In the genomic region with DNA sequence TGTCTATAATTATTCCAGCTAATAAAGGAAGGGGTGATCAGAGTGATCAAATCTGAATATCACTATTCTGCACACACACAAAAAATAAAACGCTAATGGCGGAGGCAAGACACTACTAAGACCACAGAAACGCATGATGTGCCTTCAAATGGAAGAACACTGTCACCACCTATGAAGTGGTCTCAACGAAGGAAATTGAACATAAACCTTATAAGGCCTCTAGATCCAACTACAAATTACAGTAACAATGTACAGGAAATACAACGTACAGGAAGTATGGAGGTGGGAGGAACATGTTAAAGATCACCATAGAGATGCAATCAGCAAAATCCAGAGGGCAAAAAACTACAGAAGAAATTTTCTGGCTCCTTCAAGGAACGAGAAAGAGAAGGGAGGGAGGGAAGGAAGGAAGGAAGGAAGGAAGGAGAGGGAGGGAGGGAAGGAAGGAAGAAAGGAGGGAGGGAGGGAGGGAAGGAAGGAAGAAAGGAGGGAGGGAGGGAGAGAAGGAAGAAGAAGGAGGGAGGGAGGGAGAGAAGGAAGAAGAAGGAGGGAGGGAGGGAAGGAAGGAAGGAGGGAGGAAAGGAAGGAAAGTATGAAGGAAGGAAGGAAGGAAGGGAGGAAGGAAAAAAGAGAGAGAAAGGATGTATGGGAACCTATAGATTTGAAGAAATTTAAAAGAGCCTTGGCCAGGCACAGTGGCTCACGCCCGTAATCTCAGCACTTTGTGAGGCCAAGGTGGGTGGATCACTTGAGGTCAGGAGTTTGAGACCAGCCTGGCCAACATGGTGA, we compare ENCODE assay signal across 12 cellular contexts. TPM values are rescaled to one million over a fixed set of nuclear protein-coding genes. Genes with fewer than 3 reads are reported as not detected.
A peak's percentile ranks its signal among the peaks of the same experiment; 100 is the strongest.
DNase-seq lines count a peak whose midpoint lies in the region; ATAC-seq, FAIRE-seq and TF ChIP-seq lines count a peak whose summit lies in the region.
"Had no signal": no experiment of that assay in that cellular context is flagged by ENCODE, and none has a peak within 500 bp of the region (broad histone marks: within the 10 kb centered on the region; RNA-seq: fewer than 3 reads in every experiment).

No MANE protein-coding gene starts in this region.

- no peak overlapping the region for H3K4me3 ChIP-seq in HepG2 (replicated peaks in 1 of 3; ENCODE audit: insufficient read depth in 1 of 3, low read depth in 2 of 3, low read length in 3 of 3)
- H3K4me3 ChIP-seq: cardiac muscle cell, ovary, right lobe of liver had no signal

- H3K4me1 Mint-ChIP-seq in activated naive CD4-positive, alpha-beta T cell treated with anti-CD3 and anti-CD28 coated beads, Interleukin-2, amount 50 U/mL, for 24 hours, result peaks cover 38% of the 10 kb centered on the region
- peaks cover 35% of the 10 kb centered on the region for H3K4me1 Mint-ChIP-seq in activated T-helper 2 cell treated with anti-CD3 and anti-CD28 coated beads, Interferon-gamma antibody, Interleukin-2, Interleukin-4, amounts not matched to agents 10 μg/mL and 5 μg/mL and 100 μg/mL, durations not matched to agents 14 hours and 24 hours and 36 hours (ENCODE audit: low read depth)
- peaks cover 22 to 47% (median 44%) of the 10 kb centered on the region in 4 donors for H3K4me1 Mint-ChIP-seq in naive thymus-derived CD8-positive, alpha-beta T cell

- POLR2A ChIA-PET in naive thymus-derived CD8-positive, alpha-beta T cell (lab: Charles Lee), result interaction anchor here (0.8 to 2.8 kb wide), 8 partner anchors 10 to 68 kb away, joined by 3 to 53 read pairs (median 4); a partner anchor contains a TSS
- POLR2A ChIA-PET in HepG2 (lab: Yijun Ruan, JAX), result no interaction called here

- H2AFZ ChIP-seq in HepG2 (ENCODE audit: low read length), result no peak overlapping the region

- H3K4me1 ChIP-seq in HepG2 (ENCODE audit: insufficient read depth, low read length), result peaks cover 15% of the 10 kb centered on the region

- peaks cover 9 to 72% of the 10 kb centered on the region in 2 experiments; a peak in 3 of 5 replicates for H3K27me3 ChIP-seq in HepG2 (ENCODE audit: control insufficient read depth in 1 of 2, insufficient read depth in 2 of 2, low read length in 2 of 2)
- H3K27me3 ChIP-seq: cardiac muscle cell, ovary, right lobe of liver had no signal

- intact Hi-C loops in activated T-helper 2 cell treated with anti-CD3 and anti-CD28 coated beads, Interferon-gamma antibody, Interleukin-2, Interleukin-4, amounts not matched to agents 10 μg/mL and 5 μg/mL and 100 μg/mL, durations not matched to agents 14 hours and 24 hours and 36 hours (cut with micrococcal nuclease), result no loop called here
- intact Hi-C loops in HepG2 (cut with micrococcal nuclease; ENCODE audit: unreplicated experiment), result no loop called here

- no peak for FAIRE-seq in HepG2 (lab: Jason Lieb, UNC)

- no peaks in the 10 kb centered on the region for H4K20me1 ChIP-seq in HepG2 (ENCODE audit: insufficient read depth, low read length)

- H3K4me3 Mint-ChIP-seq in activated naive CD4-positive, alpha-beta T cell treated with anti-CD3 and anti-CD28 coated beads, Interleukin-2, amount 50 U/mL, for 24 hours, result peak overlapping the region; percentile 80
- peak overlapping the region; percentile 28 for H3K4me3 Mint-ChIP-seq in activated T-helper 2 cell treated with anti-CD3 and anti-CD28 coated beads, Interferon-gamma antibody, Interleukin-2, Interleukin-4, amounts not matched to agents 10 μg/mL and 5 μg/mL and 100 μg/mL, durations not matched to agents 14 hours and 24 hours and 36 hours (ENCODE audit: low read depth)
- peak overlapping the region in 9 of 10 donors; percentile 29 to 94 (median 55) for H3K4me3 Mint-ChIP-seq in naive thymus-derived CD8-positive, alpha-beta T cell

- H3K27ac ChIP-seq in HepG2 (ENCODE audit: extremely low read length, insufficient read depth, low read length), result no peak overlapping the region
- H3K27ac ChIP-seq: right lobe of liver had no signal

- ATAC-seq in naive thymus-derived CD8-positive, alpha-beta T cell, result peak in 1 of 2 donors; percentile 50
- ATAC-seq in HepG2 (no peak), GM19035 (IDR thresholded peaks at IDR 0.05; ENCODE audit: unreplicated experiment) (no peak)

- no peak for TF ChIP-seq POLR2A in HepG2 (IDR thresholded peaks at IDR 0.05; ENCODE audit: insufficient read depth in 1 of 2, low read depth in 2 of 2, low read length in 2 of 2)

- CTCF ChIA-PET in HepG2 (lab: Yijun Ruan, JAX; ENCODE audit: low intra/inter-chr PET ratio, low total read pairs), result interaction anchor here (1.6 to 2.5 kb wide), 3 partner anchors 22 to 69 kb away, joined by 6 to 32 read pairs (median 7); no protein-coding TSS in a partner anchor

- H3K9me3 Mint-ChIP-seq in activated naive CD4-positive, alpha-beta T cell treated with anti-CD3 and anti-CD28 coated beads, Interleukin-2, amount 50 U/mL, for 24 hours, result no peaks in the 10 kb centered on the region
- no peaks in the 10 kb centered on the region for H3K9me3 Mint-ChIP-seq in activated T-helper 2 cell treated with anti-CD3 and anti-CD28 coated beads, Interferon-gamma antibody, Interleukin-2, Interleukin-4, amounts not matched to agents 10 μg/mL and 5 μg/mL and 100 μg/mL, durations not matched to agents 14 hours and 24 hours and 36 hours
- no peaks in the 10 kb centered on the region for H3K9me3 Mint-ChIP-seq in naive thymus-derived CD8-positive, alpha-beta T cell

- peak overlapping the region; percentile 66 for H3K27ac Mint-ChIP-seq in activated naive CD4-positive, alpha-beta T cell treated with anti-CD3 and anti-CD28 coated beads, Interleukin-2, amount 50 U/mL, for 24 hours
- H3K27ac Mint-ChIP-seq in activated T-helper 2 cell treated with anti-CD3 and anti-CD28 coated beads, Interferon-gamma antibody, Interleukin-2, Interleukin-4, amounts not matched to agents 10 μg/mL and 5 μg/mL and 100 μg/mL, durations not matched to agents 14 hours and 24 hours and 36 hours, result peak overlapping the region; percentile 99
- peak overlapping the region; percentile 86 to 98 (median 97) for H3K27ac Mint-ChIP-seq in naive thymus-derived CD8-positive, alpha-beta T cell

- TF ChIP-seq EP300 in HepG2 (IDR thresholded peaks at IDR 0.05; ENCODE audit: low read depth in 2 of 2, low read length in 2 of 2) (no peak), HepG2 (CRISPR knock-in tag; IDR thresholded peaks at IDR 0.05; ENCODE audit: borderline replicate concordance) (no peak)

- BruUV-seq in HepG2 (replicated peaks; lab: Mats Ljungman, UMichigan), result no TSS peak

- H3K9me3 ChIP-seq in HepG2 (ENCODE audit: low read length), result no peaks in the 10 kb centered on the region
- H3K9me3 ChIP-seq: ovary, right lobe of liver had no signal

- no peaks in the 10 kb centered on the region for H3K36me3 Mint-ChIP-seq in activated naive CD4-positive, alpha-beta T cell treated with anti-CD3 and anti-CD28 coated beads, Interleukin-2, amount 50 U/mL, for 24 hours
- H3K36me3 Mint-ChIP-seq in activated T-helper 2 cell treated with anti-CD3 and anti-CD28 coated beads, Interferon-gamma antibody, Interleukin-2, Interleukin-4, amounts not matched to agents 10 μg/mL and 5 μg/mL and 100 μg/mL, durations not matched to agents 14 hours and 24 hours and 36 hours (ENCODE audit: low read depth), result peaks cover 3% of the 10 kb centered on the region
- H3K36me3 Mint-ChIP-seq in naive thymus-derived CD8-positive, alpha-beta T cell, result no peaks in the 10 kb centered on the region

- in situ Hi-C loops in HepG2 (cut with HindIII; ENCODE audit: extremely low pct_ligation_motif_present, low pct_unique_long_range_greater_than_20kb), result loop anchor here (5.0 kb wide), 1 partner anchor 45 kb away; no protein-coding TSS in a partner anchor

- DNase-seq in activated naive CD4-positive, alpha-beta T cell treated with anti-CD3 and anti-CD28 coated beads, Interleukin-2, amount 50 U/mL, for 16 hours, result no peak
- DNase-seq in activated T-helper 2 cell treated with anti-CD3 and anti-CD28 coated beads, Interferon-gamma antibody, Interleukin-2, Interleukin-4, amounts not matched to agents 10 μg/mL and 5 μg/mL and 100 μg/mL, durations not matched to agents 14 hours and 24 hours and 36 hours (ENCODE audit: low spot score), result no peak
- DNase-seq in naive thymus-derived CD8-positive, alpha-beta T cell, result peak in 3 of 10 donors; percentile 37 to 66 (median 60)
- no peak for DNase-seq in activated CD4-positive, CD25-positive, alpha-beta regulatory T cell treated with anti-CD3 and anti-CD28 coated beads, Interleukin-2, amount 50 U/mL, for 72 hours
- no peak for DNase-seq in HepG2 (ENCODE audit: low spot score)
- DNase-seq: NCI-H187 treated with DMSO at 0.1 percent for 48 hours, RPMI8226 had no signal

- no peak for TF ChIP-seq CTCF in HepG2 (CRISPR knock-in tag; IDR thresholded peaks at IDR 0.05)

- no peaks in the 10 kb centered on the region for H3K79me2 ChIP-seq in HepG2 (ENCODE audit: insufficient read depth, low read length)

- no peak overlapping the region for H3K9ac ChIP-seq in HepG2 (ENCODE audit: insufficient read depth, low read depth, low read length)

- H3K36me3 ChIP-seq in HepG2 (replicated peaks in 1 of 2; ENCODE audit: control insufficient read depth in 1 of 2, insufficient read depth in 2 of 2, low read length in 2 of 2), result no peaks in the 10 kb centered on the region
- H3K36me3 ChIP-seq: cardiac muscle cell, ovary, right lobe of liver had no signal

- 17% methylated on average over 8 of the region's 8 CpGs for WGBS in HepG2 (ENCODE audit: low lambda C conversion rate)

- H3K4me2 ChIP-seq in HepG2 (ENCODE audit: low read depth, low read length), result no peak overlapping the region

- no peak for TF ChIP-seq RAD21 in HepG2 (CRISPR knock-in tag; IDR thresholded peaks at IDR 0.05)

- no peaks in the 10 kb centered on the region for H3K27me3 Mint-ChIP-seq in activated naive CD4-positive, alpha-beta T cell treated with anti-CD3 and anti-CD28 coated beads, Interleukin-2, amount 50 U/mL, for 24 hours
- no peaks in the 10 kb centered on the region for H3K27me3 Mint-ChIP-seq in activated T-helper 2 cell treated with anti-CD3 and anti-CD28 coated beads, Interferon-gamma antibody, Interleukin-2, Interleukin-4, amounts not matched to agents 10 μg/mL and 5 μg/mL and 100 μg/mL, durations not matched to agents 14 hours and 24 hours and 36 hours (ENCODE audit: low read depth)
- no peaks in the 10 kb centered on the region for H3K27me3 Mint-ChIP-seq in naive thymus-derived CD8-positive, alpha-beta T cell

RNA-seq across cellular contexts. Expression of a gene that starts 3.1 kb away (rescaled TPM):
- total RNA-seq in activated T-helper 2 cell treated with anti-CD3 and anti-CD28 coated beads, Interferon-gamma antibody, Interleukin-2, Interleukin-4, amounts not matched to agents 10 μg/mL and 5 μg/mL and 100 μg/mL, durations not matched to agents 14 hours and 24 hours and 36 hours, result 0.41 and 0.48 TPM in 2 replicates
- not detected for total RNA-seq in naive thymus-derived CD8-positive, alpha-beta T cell
- under 1 TPM in 1 of 3 donors, not detected in 2; 0.71 TPM for polyA plus RNA-seq in naive thymus-derived CD8-positive, alpha-beta T cell
- total RNA-seq in HepG2 (2016; rRNA removed; fragmentation: Illumina TruSeq; extraction: Trizol), result not detected in 2 replicates
- total RNA-seq in HepG2 (2016; cell fraction: cytosol; rRNA removed; fragmentation: Illumina TruSeq; extraction: Trizol; ENCODE audit: low read depth), result not detected in 2 replicates
- not detected in 2 replicates for total RNA-seq in HepG2 (2016; cell fraction: insoluble cytoplasmic fraction; rRNA removed; fragmentation: Illumina TruSeq; extraction: Trizol)
- not detected in 2 replicates for total RNA-seq in HepG2 (2016; cell fraction: membrane; rRNA removed; fragmentation: Illumina TruSeq; extraction: Trizol)
- not detected in 2 replicates for total RNA-seq in HepG2 (2016; cell fraction: nucleus; rRNA removed; fragmentation: Illumina TruSeq; extraction: Trizol)
- not detected in 2 replicates for polyA plus RNA-seq in HepG2 (2011; rRNA removed)
- polyA plus RNA-seq in HepG2 (2011; cell fraction: cytosol; rRNA removed), result not detected in 2 replicates
- 0.42 TPM in 1 of 2 replicates, not detected in the other for polyA plus RNA-seq in HepG2 (2011; cell fraction: nucleus; rRNA removed)
- not detected in 2 replicates for polyA plus RNA-seq in HepG2 (2012)
- polyA plus RNA-seq in HepG2 (2016; cell fraction: cytosol; fragmentation: Illumina TruSeq; extraction: Trizol; ENCODE audit: low read depth), result not detected in 2 replicates
- not detected in 2 replicates for polyA plus RNA-seq in HepG2 (2016; cell fraction: insoluble cytoplasmic fraction; fragmentation: Illumina TruSeq; extraction: Trizol; ENCODE audit: low read depth)
- polyA plus RNA-seq in HepG2 (2016; cell fraction: membrane; fragmentation: Illumina TruSeq; extraction: Trizol; ENCODE audit: low read depth), result not detected in 2 replicates
- not detected in 2 replicates for polyA plus RNA-seq in HepG2 (2016; cell fraction: nucleus; fragmentation: Illumina TruSeq; extraction: Trizol; ENCODE audit: insufficient read depth, low read depth)
- polyA minus RNA-seq in HepG2 (2011; rRNA and poly(A)+ RNA removed; ENCODE audit: low replicate concordance), result 0.19 TPM in 1 of 2 replicates, not detected in the other
- polyA minus RNA-seq in HepG2 (2011; cell fraction: cytosol; rRNA and poly(A)+ RNA removed), result not detected in 2 replicates
- polyA minus RNA-seq in HepG2 (2011; cell fraction: nucleus; rRNA and poly(A)+ RNA removed), result not detected in 2 replicates

RNA-seq across cellular contexts. Expression of a gene that starts 12.2 kb away (rescaled TPM):
- 126 and 130 TPM in 2 replicates for total RNA-seq in activated T-helper 2 cell treated with anti-CD3 and anti-CD28 coated beads, Interferon-gamma antibody, Interleukin-2, Interleukin-4, amounts not matched to agents 10 μg/mL and 5 μg/mL and 100 μg/mL, durations not matched to agents 14 hours and 24 hours and 36 hours
- 10 to 100 TPM; 82.8 to 83.6 TPM for total RNA-seq in naive thymus-derived CD8-positive, alpha-beta T cell
- polyA plus RNA-seq in naive thymus-derived CD8-positive, alpha-beta T cell, result under 1 TPM; 0.29 to 0.84 (median 0.67) TPM
- total RNA-seq in HepG2 (2016; rRNA removed; fragmentation: Illumina TruSeq; extraction: Trizol), result 11.0 and 15.8 TPM in 2 replicates
- total RNA-seq in HepG2 (2016; cell fraction: cytosol; rRNA removed; fragmentation: Illumina TruSeq; extraction: Trizol; ENCODE audit: low read depth), result 1.3 and 1.6 TPM in 2 replicates
- total RNA-seq in HepG2 (2016; cell fraction: insoluble cytoplasmic fraction; rRNA removed; fragmentation: Illumina TruSeq; extraction: Trizol), result 8.3 and 16.2 TPM in 2 replicates
- total RNA-seq in HepG2 (2016; cell fraction: membrane; rRNA removed; fragmentation: Illumina TruSeq; extraction: Trizol), result 7.0 and 7.3 TPM in 2 replicates
- total RNA-seq in HepG2 (2016; cell fraction: nucleus; rRNA removed; fragmentation: Illumina TruSeq; extraction: Trizol), result 10.9 and 13.5 TPM in 2 replicates
- 8.7 and 9.4 TPM in 2 replicates for polyA plus RNA-seq in HepG2 (2011; rRNA removed)
- polyA plus RNA-seq in HepG2 (2011; cell fraction: cytosol; rRNA removed), result 7.4 and 9.0 TPM in 2 replicates
- polyA plus RNA-seq in HepG2 (2011; cell fraction: nucleus; rRNA removed), result 13.1 and 16.4 TPM in 2 replicates
- polyA plus RNA-seq in HepG2 (2012), result 9.8 and 11.6 TPM in 2 replicates
- polyA plus RNA-seq in HepG2 (2016; cell fraction: cytosol; fragmentation: Illumina TruSeq; extraction: Trizol; ENCODE audit: low read depth), result 1.2 and 1.4 TPM in 2 replicates
- 14.2 and 17.2 TPM in 2 replicates for polyA plus RNA-seq in HepG2 (2016; cell fraction: insoluble cytoplasmic fraction; fragmentation: Illumina TruSeq; extraction: Trizol; ENCODE audit: low read depth)
- 7.2 TPM in 2 replicates for polyA plus RNA-seq in HepG2 (2016; cell fraction: membrane; fragmentation: Illumina TruSeq; extraction: Trizol; ENCODE audit: low read depth)
- 35.0 and 35.2 TPM in 2 replicates for polyA plus RNA-seq in HepG2 (2016; cell fraction: nucleus; fragmentation: Illumina TruSeq; extraction: Trizol; ENCODE audit: insufficient read depth, low read depth)
- polyA minus RNA-seq in HepG2 (2011; rRNA and poly(A)+ RNA removed; ENCODE audit: low replicate concordance), result 15.4 and 32.3 TPM in 2 replicates
- 7.3 and 11.8 TPM in 2 replicates for polyA minus RNA-seq in HepG2 (2011; cell fraction: cytosol; rRNA and poly(A)+ RNA removed)
- polyA minus RNA-seq in HepG2 (2011; cell fraction: nucleus; rRNA and poly(A)+ RNA removed), result 7.8 and 9.3 TPM in 2 replicates

RNA-seq across cellular contexts. Expression of a gene that starts 32.7 kb away (rescaled TPM):
- 2.0 and 2.4 TPM in 2 replicates for total RNA-seq in activated T-helper 2 cell treated with anti-CD3 and anti-CD28 coated beads, Interferon-gamma antibody, Interleukin-2, Interleukin-4, amounts not matched to agents 10 μg/mL and 5 μg/mL and 100 μg/mL, durations not matched to agents 14 hours and 24 hours and 36 hours
- under 1 TPM in 1 of 2 experiments, not detected in 1; 0.30 TPM for total RNA-seq in naive thymus-derived CD8-positive, alpha-beta T cell
- not detected for polyA plus RNA-seq in naive thymus-derived CD8-positive, alpha-beta T cell
- 0.07 TPM in 1 of 2 replicates, not detected in the other for total RNA-seq in HepG2 (2016; rRNA removed; fragmentation: Illumina TruSeq; extraction: Trizol)
- total RNA-seq in HepG2 (2016; cell fraction: cytosol; rRNA removed; fragmentation: Illumina TruSeq; extraction: Trizol; ENCODE audit: low read depth), result 0.18 and 0.20 TPM in 2 replicates
- total RNA-seq in HepG2 (2016; cell fraction: insoluble cytoplasmic fraction; rRNA removed; fragmentation: Illumina TruSeq; extraction: Trizol), result 0.04 TPM in 1 of 2 replicates, not detected in the other
- 0.09 and 0.14 TPM in 2 replicates for total RNA-seq in HepG2 (2016; cell fraction: membrane; rRNA removed; fragmentation: Illumina TruSeq; extraction: Trizol)
- 0.09 TPM in 2 replicates for total RNA-seq in HepG2 (2016; cell fraction: nucleus; rRNA removed; fragmentation: Illumina TruSeq; extraction: Trizol)
- polyA plus RNA-seq in HepG2 (2011; rRNA removed), result 0.22 TPM in 1 of 2 replicates, not detected in the other
- polyA plus RNA-seq in HepG2 (2011; cell fraction: cytosol; rRNA removed), result 0.01 and 0.04 TPM in 2 replicates
- 0.24 and 0.29 TPM in 2 replicates for polyA plus RNA-seq in HepG2 (2011; cell fraction: nucleus; rRNA removed)
- 0.08 and 0.11 TPM in 2 replicates for polyA plus RNA-seq in HepG2 (2012)
- polyA plus RNA-seq in HepG2 (2016; cell fraction: cytosol; fragmentation: Illumina TruSeq; extraction: Trizol; ENCODE audit: low read depth), result not detected in 2 replicates
- polyA plus RNA-seq in HepG2 (2016; cell fraction: insoluble cytoplasmic fraction; fragmentation: Illumina TruSeq; extraction: Trizol; ENCODE audit: low read depth), result 0.16 TPM in 1 of 2 replicates, not detected in the other
- 0.19 TPM in 2 replicates for polyA plus RNA-seq in HepG2 (2016; cell fraction: membrane; fragmentation: Illumina TruSeq; extraction: Trizol; ENCODE audit: low read depth)
- 0.53 TPM in 1 of 2 replicates, not detected in the other for polyA plus RNA-seq in HepG2 (2016; cell fraction: nucleus; fragmentation: Illumina TruSeq; extraction: Trizol; ENCODE audit: insufficient read depth, low read depth)
- 0.28 and 0.30 TPM in 2 replicates for polyA minus RNA-seq in HepG2 (2011; rRNA and poly(A)+ RNA removed; ENCODE audit: low replicate concordance)
- polyA minus RNA-seq in HepG2 (2011; cell fraction: cytosol; rRNA and poly(A)+ RNA removed), result 0.09 and 0.20 TPM in 2 replicates
- 0.39 and 0.99 TPM in 2 replicates for polyA minus RNA-seq in HepG2 (2011; cell fraction: nucleus; rRNA and poly(A)+ RNA removed)

RNA-seq across cellular contexts. Expression of a gene that starts 38.8 kb away (rescaled TPM):
- 13.9 and 15.5 TPM in 2 replicates for total RNA-seq in activated T-helper 2 cell treated with anti-CD3 and anti-CD28 coated beads, Interferon-gamma antibody, Interleukin-2, Interleukin-4, amounts not matched to agents 10 μg/mL and 5 μg/mL and 100 μg/mL, durations not matched to agents 14 hours and 24 hours and 36 hours
- under 1 TPM; 0.44 to 0.83 TPM for total RNA-seq in naive thymus-derived CD8-positive, alpha-beta T cell
- not detected for polyA plus RNA-seq in naive thymus-derived CD8-positive, alpha-beta T cell
- 0.17 TPM in 1 of 2 replicates, not detected in the other for total RNA-seq in HepG2 (2016; rRNA removed; fragmentation: Illumina TruSeq; extraction: Trizol)
- total RNA-seq in HepG2 (2016; cell fraction: cytosol; rRNA removed; fragmentation: Illumina TruSeq; extraction: Trizol; ENCODE audit: low read depth), result not detected in 2 replicates
- total RNA-seq in HepG2 (2016; cell fraction: insoluble cytoplasmic fraction; rRNA removed; fragmentation: Illumina TruSeq; extraction: Trizol), result 0.03 and 0.06 TPM in 2 replicates
- total RNA-seq in HepG2 (2016; cell fraction: membrane; rRNA removed; fragmentation: Illumina TruSeq; extraction: Trizol), result 0.09 and 0.24 TPM in 2 replicates
- 0.68 and 0.72 TPM in 2 replicates for total RNA-seq in HepG2 (2016; cell fraction: nucleus; rRNA removed; fragmentation: Illumina TruSeq; extraction: Trizol)
- polyA plus RNA-seq in HepG2 (2011; rRNA removed), result 0.05 and 0.14 TPM in 2 replicates
- 0.01 TPM in 1 of 2 replicates, not detected in the other for polyA plus RNA-seq in HepG2 (2011; cell fraction: cytosol; rRNA removed)
- polyA plus RNA-seq in HepG2 (2011; cell fraction: nucleus; rRNA removed), result 1.7 and 2.5 TPM in 2 replicates
- polyA plus RNA-seq in HepG2 (2012), result 0.19 TPM in 2 replicates
- polyA plus RNA-seq in HepG2 (2016; cell fraction: cytosol; fragmentation: Illumina TruSeq; extraction: Trizol; ENCODE audit: low read depth), result 0.03 TPM in 1 of 2 replicates, not detected in the other
- polyA plus RNA-seq in HepG2 (2016; cell fraction: insoluble cytoplasmic fraction; fragmentation: Illumina TruSeq; extraction: Trizol; ENCODE audit: low read depth), result 0.07 TPM in 1 of 2 replicates, not detected in the other
- polyA plus RNA-seq in HepG2 (2016; cell fraction: membrane; fragmentation: Illumina TruSeq; extraction: Trizol; ENCODE audit: low read depth), result not detected in 2 replicates
- 1.00 and 2.8 TPM in 2 replicates for polyA plus RNA-seq in HepG2 (2016; cell fraction: nucleus; fragmentation: Illumina TruSeq; extraction: Trizol; ENCODE audit: insufficient read depth, low read depth)
- 35.8 TPM in 1 of 2 replicates, not detected in the other for polyA minus RNA-seq in HepG2 (2011; rRNA and poly(A)+ RNA removed; ENCODE audit: low replicate concordance)
- polyA minus RNA-seq in HepG2 (2011; cell fraction: cytosol; rRNA and poly(A)+ RNA removed), result 0.70 and 0.79 TPM in 2 replicates
- polyA minus RNA-seq in HepG2 (2011; cell fraction: nucleus; rRNA and poly(A)+ RNA removed), result 0.52 and 1.2 TPM in 2 replicates

Comparison
In these comparisons a context has a peak if more than half of its experiments do, and no peak if none do; other contexts are left out.
1. H3K4me3 Mint-ChIP-seq: peak in every context shown above with its lines; median percentile 80 in activated naive CD4-positive, alpha-beta T cell treated with anti-CD3 and anti-CD28 coated beads, Interleukin-2, amount 50 U/mL, for 24 hours; 55 in naive thymus-derived CD8-positive, alpha-beta T cell; 28 in activated T-helper 2 cell treated with anti-CD3 and anti-CD28 coated beads, Interferon-gamma antibody, Interleukin-2, Interleukin-4, amounts not matched to agents 10 μg/mL and 5 μg/mL and 100 μg/mL, durations not matched to agents 14 hours and 24 hours and 36 hours.